ENCODE assay signal across 11 cellular contexts in the genomic region with DNA sequence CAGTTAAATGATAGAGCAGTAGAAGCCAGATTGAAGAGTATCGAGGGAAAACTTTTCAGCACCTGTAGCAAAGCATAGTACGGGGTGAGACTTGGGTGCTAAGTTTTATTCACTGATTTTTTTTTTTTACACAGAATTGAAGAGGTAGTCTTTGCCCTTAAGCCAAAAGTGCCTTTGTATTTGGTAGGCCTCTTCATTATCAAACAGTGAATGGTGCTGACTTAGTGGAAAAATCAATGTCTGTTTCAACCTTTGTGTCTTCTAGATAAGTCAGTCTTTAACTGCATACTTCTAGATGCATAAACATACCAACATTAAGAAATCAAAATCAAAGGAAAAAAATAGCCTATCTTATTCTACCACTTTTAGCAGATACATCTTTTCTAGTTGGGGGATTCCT. TPM values are rescaled to one million over a fixed set of nuclear protein-coding genes. Genes with fewer than 3 reads are reported as not detected.
"Had no signal": no experiment of that assay in that cellular context is flagged by ENCODE, and none has a peak within 500 bp of the region (broad histone marks: within the 10 kb centered on the region; RNA-seq: fewer than 3 reads in every experiment).

No MANE protein-coding gene starts in this region.

- H3K9me3 ChIP-seq: HAP-1 had no signal

- H3K4me3 Mint-ChIP-seq: HFFc6, IgD-negative memory B cell had no signal

- H2AFZ ChIP-seq: GM23248 had no signal

- FAIRE-seq: HTR-8/SVneo had no signal

- DNase-seq: GM23248, GOT3, H7, HFFc6, KBM-7 had no signal

- H3K27me3 Mint-ChIP-seq: IgD-negative memory B cell had no signal

- H3K4me3 ChIP-seq: GM23248, HAP-1 had no signal

- H3K27ac ChIP-seq: GM23248 had no signal

- H3K9ac ChIP-seq: GM23248 had no signal

- H3K27ac Mint-ChIP-seq: HFFc6, IgD-negative memory B cell had no signal

- H3K4me1 ChIP-seq: HAP-1 had no signal

- ATAC-seq: HCT116 had no signal

- H3K9me3 Mint-ChIP-seq: HFFc6, IgD-negative memory B cell had no signal

RNA-seq across cellular contexts. Expression of gene PCDH12, which starts 24.6 kb away (rescaled TPM):
- total RNA-seq: GM23248, H4, HT-29 had no signal
